Comparison of ENCODE assay signal across 12 cellular contexts in genomic region chr2:166610180-166610919, GRCh38.
DNase-seq lines count a peak whose midpoint lies in the region; ATAC-seq lines count a peak whose summit lies in the region.
"Had no signal": no experiment of that assay in that cellular context is flagged by ENCODE, and none has a peak within 500 bp of the region (broad histone marks: within the 10 kb centered on the region; RNA-seq: fewer than 3 reads in every experiment).

No MANE protein-coding gene starts in this region.

- H3K4me3 Mint-ChIP-seq in activated CD4-positive, alpha-beta T cell treated with anti-CD3 and anti-CD28 coated beads for 36 hours: peak overlapping the region; percentile 39
- peak overlapping the region; percentile 44 to 65 for H3K4me3 Mint-ChIP-seq in stimulated activated naive B cell treated with anti-CD40 and anti-IgM and Interleukin-4, amounts not matched to agents 10 μg/mL and 1 μg/mL and 100 μg/mL, for 72 hours

- ATAC-seq in activated CD4-positive, alpha-beta T cell treated with anti-CD3 and anti-CD28 coated beads for 36 hours: peak; percentile 53
- ATAC-seq in stimulated activated naive B cell treated with anti-CD40 and anti-IgM and Interleukin-4, amounts not matched to agents 10 μg/mL and 1 μg/mL and 100 μg/mL, for 72 hours (replicated peaks): peak; percentile 86 to 89
- no peak for ATAC-seq in HG03045 (IDR thresholded peaks at IDR 0.05; ENCODE audit: unreplicated experiment)
- ATAC-seq in HG03095 (IDR thresholded peaks at IDR 0.05; ENCODE audit: unreplicated experiment): no peak
- ATAC-seq: A549 had no signal

- H3K9me3 ChIP-seq in adipocyte (ENCODE audit: control insufficient read depth, low read length): no peaks in the 10 kb centered on the region
- H3K9me3 ChIP-seq: A549 had no signal

- H3K27me3 Mint-ChIP-seq in activated CD4-positive, alpha-beta T cell treated with anti-CD3 and anti-CD28 coated beads for 36 hours: peaks cover 6% of the 10 kb centered on the region
- H3K27me3 Mint-ChIP-seq in stimulated activated naive B cell treated with anti-CD40 and anti-IgM and Interleukin-4, amounts not matched to agents 10 μg/mL and 1 μg/mL and 100 μg/mL, for 72 hours: peaks cover 8 to 16% of the 10 kb centered on the region in 2 donors
- H3K27me3 Mint-ChIP-seq: brain had no signal

- H3K36me3 ChIP-seq in adipocyte (ENCODE audit: control insufficient read depth, insufficient read depth, low read length, severe bottlenecking): no peaks in the 10 kb centered on the region

- peak; percentile 32 for DNase-seq in activated CD4-positive, alpha-beta T cell treated with anti-CD3 and anti-CD28 coated beads for 36 hours
- DNase-seq in activated CD4-positive, alpha-beta T cell treated with anti-CD3 and anti-CD28 coated beads for 4 hours: no peak
- DNase-seq in adipocyte (ENCODE audit: low read depth) (no peak), iris pigment epithelial cell (ENCODE audit: low read depth) (peak; percentile 32), NCI-H82 treated with DMSO at 0.1 percent for 48 hours (lab: John Stamatoyannopoulos, UW; ENCODE audit: unreplicated experiment) (no peak)
- DNase-seq in stimulated activated naive B cell treated with anti-CD40 and anti-IgM and Interleukin-4, amounts not matched to agents 10 μg/mL and 1 μg/mL and 100 μg/mL, for 72 hours: peak; percentile 8
- DNase-seq: activated CD4-positive, alpha-beta T cell treated with anti-CD3 and anti-CD28 coated beads for 1 hour; occipital lobe had no signal

- intact Hi-C loops in activated CD4-positive, alpha-beta T cell treated with anti-CD3 and anti-CD28 coated beads for 36 hours (cut with DNase I, micrococcal nuclease): no loop called here

- H3K36me3 Mint-ChIP-seq in activated CD4-positive, alpha-beta T cell treated with anti-CD3 and anti-CD28 coated beads for 36 hours (ENCODE audit: low read depth): no peaks in the 10 kb centered on the region
- H3K36me3 Mint-ChIP-seq in stimulated activated naive B cell treated with anti-CD40 and anti-IgM and Interleukin-4, amounts not matched to agents 10 μg/mL and 1 μg/mL and 100 μg/mL, for 72 hours: no peaks in the 10 kb centered on the region
- H3K36me3 Mint-ChIP-seq: brain had no signal

- POLR2A ChIA-PET in activated CD4-positive, alpha-beta T cell treated with anti-CD3 and anti-CD28 coated beads for 36 hours (lab: Charles Lee): no interaction called here

- no peak overlapping the region for H3K9ac ChIP-seq in adipocyte (ENCODE audit: low read length)

- H3K27me3 ChIP-seq in adipocyte (replicated peaks; ENCODE audit: control insufficient read depth, insufficient read depth, low read length): no peaks in the 10 kb centered on the region

- CTCF ChIA-PET in activated CD4-positive, alpha-beta T cell treated with anti-CD3 and anti-CD28 coated beads for 36 hours (lab: Charles Lee): no interaction called here

- no peaks in the 10 kb centered on the region for H3K4me1 ChIP-seq in adipocyte (ENCODE audit: control insufficient read depth, insufficient read depth, low read length)
- H3K4me1 ChIP-seq: A549 had no signal

- H3K9me3 Mint-ChIP-seq in activated CD4-positive, alpha-beta T cell treated with anti-CD3 and anti-CD28 coated beads for 36 hours (ENCODE audit: low read depth): peaks cover 2% of the 10 kb centered on the region
- H3K9me3 Mint-ChIP-seq in stimulated activated naive B cell treated with anti-CD40 and anti-IgM and Interleukin-4, amounts not matched to agents 10 μg/mL and 1 μg/mL and 100 μg/mL, for 72 hours: peaks cover 3 to 7% of the 10 kb centered on the region in 2 donors

- peaks cover 7% of the 10 kb centered on the region for H3K4me1 Mint-ChIP-seq in activated CD4-positive, alpha-beta T cell treated with anti-CD3 and anti-CD28 coated beads for 36 hours
- H3K4me1 Mint-ChIP-seq in stimulated activated naive B cell treated with anti-CD40 and anti-IgM and Interleukin-4, amounts not matched to agents 10 μg/mL and 1 μg/mL and 100 μg/mL, for 72 hours: peaks cover 13 to 22% of the 10 kb centered on the region in 2 donors

- H3K4me3 ChIP-seq in adipocyte (ENCODE audit: low read length): peak overlapping the region; percentile 44
- H3K4me3 ChIP-seq: A549 had no signal

- H3K27ac Mint-ChIP-seq in activated CD4-positive, alpha-beta T cell treated with anti-CD3 and anti-CD28 coated beads for 36 hours: no peak overlapping the region
- peak overlapping the region; percentile 3 for H3K27ac Mint-ChIP-seq in stimulated activated naive B cell treated with anti-CD40 and anti-IgM and Interleukin-4, amounts not matched to agents 10 μg/mL and 1 μg/mL and 100 μg/mL, for 72 hours
- H3K27ac Mint-ChIP-seq: brain had no signal

Comparison
In these comparisons a context has a peak if more than half of its experiments do, and no peak if none do; other contexts are left out.
1. DNase-seq: peak in activated CD4-positive, alpha-beta T cell treated with anti-CD3 and anti-CD28 coated beads for 36 hours (single experiment), iris pigment epithelial cell (single experiment) and stimulated activated naive B cell treated with anti-CD40 and anti-IgM and Interleukin-4, amounts not matched to agents 10 μg/mL and 1 μg/mL and 100 μg/mL, for 72 hours (single experiment); none in activated CD4-positive, alpha-beta T cell treated with anti-CD3 and anti-CD28 coated beads for 4 hours (0 of 2), adipocyte (single experiment) and NCI-H82 treated with DMSO at 0.1 percent for 48 hours (single experiment).
2. ATAC-seq: peak in activated CD4-positive, alpha-beta T cell treated with anti-CD3 and anti-CD28 coated beads for 36 hours (single experiment) and stimulated activated naive B cell treated with anti-CD40 and anti-IgM and Interleukin-4, amounts not matched to agents 10 μg/mL and 1 μg/mL and 100 μg/mL, for 72 hours (2 of 2); none in HG03045 (single experiment) and HG03095 (single experiment).